1 cellular context compared by ENCODE assay signal in genomic region chr6:37311666-37312473, GRCh38.
TF ChIP-seq lines count a peak whose summit lies in the region.

No MANE protein-coding gene starts in this region.

TF ChIP-seq in SK-N-SH treated with all-trans-retinoic acid at 6 μM for 48 hours, 23 proteins besides CTCF, POLR2A, EP300 and RAD21 (continued from another document):
- TF ChIP-seq PATZ1 (CRISPR knock-in tag; IDR thresholded peaks at IDR 0.05; ENCODE audit: borderline replicate concordance), result peak; percentile 53; the same call in 1 of the 2 replicates
- TF ChIP-seq ISL1 (CRISPR knock-in tag; IDR thresholded peaks at IDR 0.05), result peak; percentile 90
